In genomic region chr2:171260471-171261424, GRCh38 we compare ENCODE assay signal across 1 cellular context.
TF ChIP-seq lines count a peak whose summit lies in the region.

No MANE protein-coding gene starts in this region.

TF ChIP-seq in HepG2, 621 proteins besides CTCF, POLR2A, EP300 and RAD21 (continued from another document and continues in another):
- TF ChIP-seq FOXP1 (IDR thresholded peaks at IDR 0.05) (no peak), FOXP1 (CRISPR knock-in tag; IDR thresholded peaks at IDR 0.05) (peak; percentile 40; the same call in 1 of the 2 replicates), HIC2 (CRISPR knock-in tag; IDR thresholded peaks at IDR 0.05; ENCODE audit: low read depth) (no peak), CEBPB (IDR thresholded peaks at IDR 0.05; ENCODE audit: borderline replicate concordance, low read depth, low read length) (no peak), ZFP1 (CRISPR knock-in tag; IDR thresholded peaks at IDR 0.05) (no peak), HHEX (CRISPR knock-in tag; IDR thresholded peaks at IDR 0.05) (no peak), TSC22D2 (CRISPR knock-in tag; IDR thresholded peaks at IDR 0.05; ENCODE audit: borderline replicate concordance) (no peak), SOX6 (IDR thresholded peaks at IDR 0.05) (no peak), SOX6 (CRISPR knock-in tag; IDR thresholded peaks at IDR 0.05) (peak; percentile 33; the same call in 1 of the 2 replicates), ZNF83 (CRISPR knock-in tag; IDR thresholded peaks at IDR 0.05; ENCODE audit: borderline replicate concordance) (no peak), FOXA1 (IDR thresholded peaks at IDR 0.05) (no peak), FOXA1 (CRISPR knock-in tag; IDR thresholded peaks at IDR 0.05) (0 out of 2 replicates have a peak, but pooled peaks have one; percentile 17), ZBTB34 (CRISPR knock-in tag; IDR thresholded peaks at IDR 0.05) (no peak), U2AF1 (optimal IDR thresholded peaks at IDR 0.05; ENCODE audit: low read depth, low read length) (no peak), ZSCAN5A (CRISPR knock-in tag; IDR thresholded peaks at IDR 0.05; ENCODE audit: borderline replicate concordance) (no peak), TP53 (CRISPR knock-in tag; conservative IDR thresholded peaks at IDR 0.05) (no peak), ZNF343 (CRISPR knock-in tag; IDR thresholded peaks at IDR 0.05) (no peak), ZBTB7A (CRISPR knock-in tag; IDR thresholded peaks at IDR 0.05) (no peak), HOXD1 (CRISPR knock-in tag; IDR thresholded peaks at IDR 0.05) (no peak), ZHX2 (IDR thresholded peaks at IDR 0.05; ENCODE audit: low read depth) (no peak), ZHX2 (CRISPR knock-in tag; IDR thresholded peaks at IDR 0.05; ENCODE audit: borderline replicate concordance) (no peak), MZF1 (CRISPR knock-in tag; IDR thresholded peaks at IDR 0.05; ENCODE audit: borderline replicate concordance) (no peak), ATF3 (CRISPR knock-in tag; IDR thresholded peaks at IDR 0.05) (no peak), ZFP36 (IDR thresholded peaks at IDR 0.05; ENCODE audit: borderline replicate concordance, low read depth, low read length, partially characterized antibody) (no peak), ZNF180 (CRISPR knock-in tag; IDR thresholded peaks at IDR 0.05; ENCODE audit: borderline replicate concordance, low read depth) (no peak), IKZF1 (IDR thresholded peaks at IDR 0.05) (no peak), ZNF441 (CRISPR knock-in tag; IDR thresholded peaks at IDR 0.05; ENCODE audit: borderline replicate concordance) (no peak), NFIC (IDR thresholded peaks at IDR 0.05; ENCODE audit: low read length) (0 out of 2 replicates have a peak, but pooled peaks have one; percentile 42), MYC (CRISPR knock-in tag; IDR thresholded peaks at IDR 0.05; ENCODE audit: borderline replicate concordance) (no peak), ZNF256 (CRISPR knock-in tag; conservative IDR thresholded peaks at IDR 0.05) (no peak), ZC3H4 (CRISPR knock-in tag; IDR thresholded peaks at IDR 0.05; ENCODE audit: borderline replicate concordance) (no peak), ZNF24 (IDR thresholded peaks at IDR 0.05) (no peak), TFE3 (CRISPR knock-in tag; IDR thresholded peaks at IDR 0.05) (peak; percentile 77; the same call in 1 of the 2 replicates), BCL6 (CRISPR knock-in tag; IDR thresholded peaks at IDR 0.05) (no peak), KAT7 (CRISPR knock-in tag; IDR thresholded peaks at IDR 0.05; ENCODE audit: borderline replicate concordance) (no peak), ZNF431 (CRISPR knock-in tag; IDR thresholded peaks at IDR 0.05; ENCODE audit: borderline replicate concordance, low read depth) (no peak), PHB2 (IDR thresholded peaks at IDR 0.05; ENCODE audit: partially characterized antibody) (no peak), GRHL1 (CRISPR knock-in tag; conservative IDR thresholded peaks at IDR 0.05) (no peak), ZNF138 (CRISPR knock-in tag; IDR thresholded peaks at IDR 0.05; ENCODE audit: low read depth) (no peak), ZNF326 (CRISPR knock-in tag; IDR thresholded peaks at IDR 0.05; ENCODE audit: borderline replicate concordance) (no peak), KLF16 (CRISPR knock-in tag; IDR thresholded peaks at IDR 0.05) (peak in 1 of 2 experiments; percentile 32; a peak in 1 of 4 replicates), ZNF788 (CRISPR knock-in tag; IDR thresholded peaks at IDR 0.05; ENCODE audit: borderline replicate concordance) (no peak), HMGXB3 (CRISPR knock-in tag; IDR thresholded peaks at IDR 0.05; ENCODE audit: borderline replicate concordance) (no peak), ZNF580 (CRISPR knock-in tag; IDR thresholded peaks at IDR 0.05; ENCODE audit: borderline replicate concordance, low read depth) (no peak)
